8 cellular contexts compared by ENCODE assay signal in genomic region chr17:41771389-41772206, GRCh38. TPM values are rescaled to one million over a fixed set of nuclear protein-coding genes. Genes with fewer than 3 reads are reported as not detected.
DNase-seq lines count a peak whose midpoint lies in the region; ATAC-seq and TF ChIP-seq lines count a peak whose summit lies in the region.
"Had no signal": no experiment of that assay in that cellular context is flagged by ENCODE, and none has a peak within 500 bp of the region (broad histone marks: within the 10 kb centered on the region; RNA-seq: fewer than 3 reads in every experiment).

No MANE protein-coding gene starts in this region.

- DNase-seq in body of pancreas (no peak), RPMI8226 (no peak), MM.1S (no peak)
- no peak for DNase-seq in stimulated activated effector memory CD8-positive, alpha-beta T cell treated with anti-CD3 and anti-CD28 coated beads, Interleukin-12 subunit alpha, Interleukin-12 subunit beta, amount 100 ng/mL, for 72 hours (ENCODE audit: low spot score in 2 of 2)
- DNase-seq: activated naive CD4-positive, alpha-beta T cell treated with Interleukin-2 at 50 U/mL for 16 hours; naive thymus-derived CD4-positive, alpha-beta T cell; NCI-H2227 treated with DMSO at 0.1 percent for 48 hours had no signal

- H3K27me3 ChIP-seq in body of pancreas (no peaks in the 10 kb centered on the region), MM.1S (replicated peaks; ENCODE audit: insufficient read depth, low read length) (no peaks in the 10 kb centered on the region)
- H3K27me3 ChIP-seq: esophagus muscularis mucosa had no signal

- H3K9me3 ChIP-seq in body of pancreas (no peaks in the 10 kb centered on the region), MM.1S (replicated peaks; ENCODE audit: insufficient read depth, low read length) (no peaks in the 10 kb centered on the region)
- H3K9me3 ChIP-seq: esophagus muscularis mucosa had no signal

- no peak overlapping the region for H3K4me3 Mint-ChIP-seq in stimulated activated effector memory CD8-positive, alpha-beta T cell treated with anti-CD3 and anti-CD28 coated beads, Interleukin-12 subunit alpha, Interleukin-12 subunit beta, amount 100 ng/mL, for 72 hours
- H3K4me3 Mint-ChIP-seq: naive thymus-derived CD4-positive, alpha-beta T cell had no signal

- intact Hi-C loops in body of pancreas (cut with DNase I): no loop called here

- H3F3A ChIP-seq in MM.1S (ENCODE audit: insufficient read depth, low read length): no peaks in the 10 kb centered on the region

- no peaks in the 10 kb centered on the region for H3K9me2 ChIP-seq in MM.1S (replicated peaks; ENCODE audit: insufficient read depth, low read length)

- ATAC-seq in body of pancreas: no peak
- no peak for ATAC-seq in stimulated activated effector memory CD8-positive, alpha-beta T cell treated with anti-CD3 and anti-CD28 coated beads, Interleukin-12 subunit alpha, Interleukin-12 subunit beta, amount 100 ng/mL, for 72 hours
- ATAC-seq: naive thymus-derived CD4-positive, alpha-beta T cell had no signal

- no peaks in the 10 kb centered on the region for H3K79me2 ChIP-seq in MM.1S (ENCODE audit: low read length)

- TF ChIP-seq CTCF in body of pancreas (IDR thresholded peaks at IDR 0.05) (no peak), MM.1S (IDR thresholded peaks at IDR 0.05; ENCODE audit: low read length) (no peak)

- no peaks in the 10 kb centered on the region for H3K9me3 Mint-ChIP-seq in stimulated activated effector memory CD8-positive, alpha-beta T cell treated with anti-CD3 and anti-CD28 coated beads, Interleukin-12 subunit alpha, Interleukin-12 subunit beta, amount 100 ng/mL, for 72 hours
- H3K9me3 Mint-ChIP-seq: naive thymus-derived CD4-positive, alpha-beta T cell had no signal

- H3K36me3 ChIP-seq in body of pancreas (replicated peaks in 1 of 2; ENCODE audit: insufficient read depth in 1 of 2, low read depth in 2 of 2) (peaks cover 26 to 29% of the 10 kb centered on the region in 2 donors), MM.1S (replicated peaks; ENCODE audit: insufficient read depth, low read length) (no peaks in the 10 kb centered on the region)

- H2AFZ ChIP-seq in MM.1S (ENCODE audit: low read length): no peak overlapping the region

- peak overlapping the region; percentile 87 for H3K27ac Mint-ChIP-seq in stimulated activated effector memory CD8-positive, alpha-beta T cell treated with anti-CD3 and anti-CD28 coated beads, Interleukin-12 subunit alpha, Interleukin-12 subunit beta, amount 100 ng/mL, for 72 hours

- H3K4me2 ChIP-seq in MM.1S (ENCODE audit: low read depth, low read length): no peak overlapping the region

- H3K9ac ChIP-seq in MM.1S (ENCODE audit: low read length): no peak overlapping the region

- peaks cover 5% of the 10 kb centered on the region for H3K4me1 Mint-ChIP-seq in stimulated activated effector memory CD8-positive, alpha-beta T cell treated with anti-CD3 and anti-CD28 coated beads, Interleukin-12 subunit alpha, Interleukin-12 subunit beta, amount 100 ng/mL, for 72 hours
- H3K4me1 Mint-ChIP-seq: naive thymus-derived CD4-positive, alpha-beta T cell had no signal

- no peak overlapping the region for H3K4me3 ChIP-seq in body of pancreas
- no peak overlapping the region for H3K4me3 ChIP-seq in MM.1S (ENCODE audit: low read length)
- H3K4me3 ChIP-seq: esophagus muscularis mucosa had no signal

- 78 to 96% methylated on average over 4 to 17 of the region's 17 CpGs for WGBS in body of pancreas, 2 donors

- H3K36me3 Mint-ChIP-seq in stimulated activated effector memory CD8-positive, alpha-beta T cell treated with anti-CD3 and anti-CD28 coated beads, Interleukin-12 subunit alpha, Interleukin-12 subunit beta, amount 100 ng/mL, for 72 hours: no peaks in the 10 kb centered on the region

- TF ChIP-seq POLR2A in body of pancreas (IDR thresholded peaks at IDR 0.05): no peak

- H3K27ac ChIP-seq in body of pancreas (peak overlapping the region in 3 of 4 donors; percentile 67 to 78 (median 72)), MM.1S (ENCODE audit: low read length) (no peak overlapping the region)
- H3K27ac ChIP-seq: esophagus muscularis mucosa had no signal

- no peaks in the 10 kb centered on the region for H4K20me1 ChIP-seq in MM.1S (ENCODE audit: insufficient read depth, low read length)

- peaks cover 46% of the 10 kb centered on the region for H3K4me1 ChIP-seq in body of pancreas
- H3K4me1 ChIP-seq in MM.1S (ENCODE audit: low read length): no peaks in the 10 kb centered on the region

RNA-seq across cellular contexts. Expression of gene JUP, which starts 14.9 kb away (rescaled TPM):
- total RNA-seq in body of pancreas: 10 to 100 TPM; 67.9 to 85.4 TPM

RNA-seq across cellular contexts. Expression of gene HAP1, which starts 37.2 kb away (rescaled TPM):
- 1 to 10 TPM in 1 of 2 donors, under 1 TPM in 1; 0.52 to 1.3 TPM for total RNA-seq in body of pancreas

RNA-seq across cellular contexts. Expression of gene P3H4, which starts 40.2 kb away (rescaled TPM):
- 10 to 100 TPM; 18.4 to 22.7 TPM for total RNA-seq in body of pancreas

RNA-seq across cellular contexts. Expression of gene FKBP10, which starts 41.2 kb away (rescaled TPM):
- 10 to 100 TPM; 22.3 to 33.6 TPM for total RNA-seq in body of pancreas

RNA-seq across cellular contexts. Expression of gene GAST, which starts 59.5 kb away (rescaled TPM):
- total RNA-seq in body of pancreas: not detected
- total RNA-seq: esophagus muscularis mucosa; naive thymus-derived CD4-positive, alpha-beta T cell had no signal
